11 cellular contexts compared by ENCODE assay signal in the genomic region with DNA sequence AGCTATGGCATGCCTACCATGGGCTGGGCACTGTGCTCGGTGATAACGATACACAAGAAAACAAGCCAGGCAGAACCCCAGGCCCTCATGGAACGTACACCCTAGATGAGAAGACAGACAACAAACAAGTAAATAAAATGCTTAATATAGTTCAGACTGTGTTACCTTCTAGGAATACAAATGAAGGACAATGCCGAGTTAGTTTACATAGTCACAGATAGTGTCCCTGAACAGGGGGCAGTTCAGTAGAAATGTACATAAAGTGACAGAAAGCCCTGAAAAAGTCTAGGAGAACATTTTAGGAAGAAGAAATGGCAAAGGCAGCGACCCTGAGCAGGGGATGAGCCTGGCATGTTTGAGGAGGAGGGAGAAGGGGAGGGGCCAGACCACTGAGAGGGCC. TPM values are rescaled to one million over a fixed set of nuclear protein-coding genes. Genes with fewer than 3 reads are reported as not detected.
DNase-seq lines count a peak whose midpoint lies in the region; ATAC-seq, FAIRE-seq and TF ChIP-seq lines count a peak whose summit lies in the region.
"Had no signal": no experiment of that assay in that cellular context is flagged by ENCODE, and none has a peak within 500 bp of the region (broad histone marks: within the 10 kb centered on the region; RNA-seq: fewer than 3 reads in every experiment).

No MANE protein-coding gene starts in this region.

- intact Hi-C loops in uterus (cut with DNase I; ENCODE audit: low total_unique reads): no loop called here

- H3K27ac Mint-ChIP-seq in central memory CD8-positive, alpha-beta T cell (ENCODE audit: low read depth): peak overlapping the region; percentile 16

- H3K9ac ChIP-seq in muscle layer of colon (ENCODE audit: low read length): no peak overlapping the region

- DNase-seq in HTR-8/SVneo (ENCODE audit: insufficient read length, low spot score) (no peak), uterus (no peak), NCI-H1694 (lab: John Stamatoyannopoulos, UW) (no peak), NCI-H1417 (lab: John Stamatoyannopoulos, UW) (no peak)
- no peak for DNase-seq in central memory CD8-positive, alpha-beta T cell (ENCODE audit: low spot score in 2 of 2)
- DNase-seq: H7, NCI-H1417 treated with DMSO at 0.1 percent for 48 hours, NCI-H226, NCI-H526 had no signal

- H3K4me3 ChIP-seq in muscle layer of colon (ENCODE audit: low read depth in 1 of 2, low read length in 2 of 2) (no peak overlapping the region), uterus (no peak overlapping the region)

- TF ChIP-seq POLR2A in uterus (IDR thresholded peaks at IDR 0.05): no peak

- FAIRE-seq in HTR-8/SVneo (lab: Jason Lieb, UNC): peak; percentile 28

- no peak for ATAC-seq in central memory CD8-positive, alpha-beta T cell (replicated peaks; ENCODE audit: extremely low read depth, poor library complexity, severe bottlenecking)
- no peak for ATAC-seq in HG03025 (IDR thresholded peaks at IDR 0.05; ENCODE audit: low FRiP score, unreplicated experiment)

- H3K36me3 Mint-ChIP-seq in central memory CD8-positive, alpha-beta T cell (ENCODE audit: insufficient read depth): peaks cover 13% of the 10 kb centered on the region

- no peak for TF ChIP-seq CTCF in uterus (IDR thresholded peaks at IDR 0.05)

- H3K4me1 Mint-ChIP-seq in central memory CD8-positive, alpha-beta T cell: peaks cover 66% of the 10 kb centered on the region

- H3K9me3 ChIP-seq in muscle layer of colon (ENCODE audit: low read length): no peaks in the 10 kb centered on the region
- no peaks in the 10 kb centered on the region for H3K9me3 ChIP-seq in uterus

- H3K27me3 ChIP-seq in muscle layer of colon (ENCODE audit: control insufficient read depth in 1 of 2, insufficient read depth in 2 of 2, low read length in 2 of 2) (no peaks in the 10 kb centered on the region), uterus (no peaks in the 10 kb centered on the region)

- no peaks in the 10 kb centered on the region for H3K9me3 Mint-ChIP-seq in central memory CD8-positive, alpha-beta T cell

- H3K4me1 ChIP-seq in muscle layer of colon (ENCODE audit: insufficient read depth, low read length) (peaks cover 69% of the 10 kb centered on the region), uterus (peaks cover 11 to 19% of the 10 kb centered on the region in 2 donors)

- no peaks in the 10 kb centered on the region for H3K27me3 Mint-ChIP-seq in central memory CD8-positive, alpha-beta T cell

- H3K27ac ChIP-seq in muscle layer of colon (ENCODE audit: low read depth, low read length): peak overlapping the region; percentile 12
- H3K27ac ChIP-seq in uterus: peak overlapping the region; percentile 23 to 92

- H3K4me3 Mint-ChIP-seq in central memory CD8-positive, alpha-beta T cell: no peak overlapping the region

- H3K36me3 ChIP-seq in muscle layer of colon (ENCODE audit: insufficient read depth, low read length) (peaks cover 5% of the 10 kb centered on the region), uterus (no peaks in the 10 kb centered on the region)

RNA-seq across cellular contexts. Expression of a gene that starts 21.7 kb away (rescaled TPM):
- total RNA-seq in uterus: 10 to 100 TPM in 2 of 4 donors, 1 to 10 TPM in 2; 2.0 to 18.9 (median 10.0) TPM
